ENCODE assay signal across 24 cellular contexts in genomic region chr14:51726166-51726899, GRCh38.
DNase-seq lines count a peak whose midpoint lies in the region; ATAC-seq and TF ChIP-seq lines count a peak whose summit lies in the region.
"Had no signal": no experiment of that assay in that cellular context is flagged by ENCODE, and none has a peak within 500 bp of the region (broad histone marks: within the 10 kb centered on the region; RNA-seq: fewer than 3 reads in every experiment).

No MANE protein-coding gene starts in this region.

- H2BK120ac ChIP-seq in IMR-90 (ENCODE audit: low read depth, low read length): no peak overlapping the region

- H3K4me2 ChIP-seq in IMR-90 (ENCODE audit: low read depth, low read length): no peak overlapping the region
- H3K4me2 ChIP-seq: A549 had no signal

- in situ Hi-C loops in IMR-90 (cut with MboI; ENCODE audit: low sequenced_read_pairs): no loop called here

- peak; percentile 69 for ATAC-seq in IMR-90 (ENCODE audit: low read depth)
- no peak for ATAC-seq in GM19023 (IDR thresholded peaks at IDR 0.05; ENCODE audit: unreplicated experiment)
- ATAC-seq in activated naive CD8-positive, alpha-beta T cell treated with anti-CD3 and anti-CD28 coated beads, Interleukin-2, amount 50 U/mL, for 24 hours: no peak
- ATAC-seq in HG03354 (IDR thresholded peaks at IDR 0.05; ENCODE audit: poor library complexity, severe bottlenecking, unreplicated experiment): no peak
- ATAC-seq: A549; activated CD8-positive, alpha-beta T cell treated with anti-CD3 and anti-CD28 coated beads, Interleukin-2, amount 10 ng/mL, durations not matched to agents 7 days and 5 days; activated T-cell treated with anti-CD3 and anti-CD28 coated beads, Interleukin-2, amount 50 U/mL, for 72 hours; gastroesophageal sphincter; left ventricle myocardium superior; T-cell; upper lobe of right lung had no signal

- peaks cover 30% of the 10 kb centered on the region for H4K20me1 ChIP-seq in IMR-90 (ENCODE audit: insufficient read depth, low read length)

- H3K79me1 ChIP-seq in IMR-90 (ENCODE audit: low read depth in 1 of 2, low read length in 2 of 2): peaks cover 22 to 44% of the 10 kb centered on the region in 2 experiments

- TF ChIP-seq RAD21 in IMR-90 (IDR thresholded peaks at IDR 0.05; ENCODE audit: low read length): no peak

- POLR2A ChIA-PET in IMR-90 (lab: Charles Lee; ENCODE audit: unreplicated experiment): no interaction called here

- no TSS peak for BruUV-seq in IMR-90 (replicated peaks; lab: Mats Ljungman, UMichigan)

- H3K27ac ChIP-seq in ACC112 (ENCODE audit: low read depth, low read length): peak overlapping the region; percentile 55
- H3K27ac ChIP-seq in IMR-90 (ENCODE audit: insufficient read depth, low read length): no peak overlapping the region
- H3K27ac ChIP-seq: A549, gastroesophageal sphincter, upper lobe of right lung, VCaP had no signal

- TF ChIP-seq CTCF in IMR-90 (conservative IDR thresholded peaks at IDR 0.05; ENCODE audit: low read depth, low read length): no peak
- no peak for TF ChIP-seq CTCF in chondrocyte (IDR thresholded peaks at IDR 0.05)
- TF ChIP-seq CTCF in mesothelial cell of epicardium (IDR thresholded peaks at IDR 0.05; ENCODE audit: unreplicated experiment): no peak

- H3K4me3 ChIP-seq in ACC112 (ENCODE audit: low read depth, low read length): no peak overlapping the region
- no peak overlapping the region for H3K4me3 ChIP-seq in IMR-90 (ENCODE audit: insufficient read depth, low read depth, low read length)
- H3K4me3 ChIP-seq: A549, gastroesophageal sphincter, upper lobe of right lung had no signal

- H3K9me3 Mint-ChIP-seq in chondrocyte (ENCODE audit: low read depth) (no peaks in the 10 kb centered on the region), mesothelial cell of epicardium (no peaks in the 10 kb centered on the region)
- no peaks in the 10 kb centered on the region for H3K9me3 Mint-ChIP-seq in activated naive CD8-positive, alpha-beta T cell treated with anti-CD3 and anti-CD28 coated beads, Interleukin-2, amount 50 U/mL, for 24 hours
- H3K9me3 Mint-ChIP-seq: activated T-cell treated with anti-CD3 and anti-CD28 coated beads, Interleukin-2, amount 50 U/mL, for 72 hours; central memory CD8-positive, alpha-beta T cell; stimulated activated naive CD8-positive, alpha-beta T cell treated with anti-CD3 and anti-CD28 coated beads, Interleukin-15, Interleukin-2, amounts not matched to agents 100 ng/mL and 50 ng/mL, for 24 hours; T-cell had no signal

- no CpG with 5 or more reads among the region's 2 CpGs for WGBS in IMR-90 (ENCODE audit: extremely low coverage in 2 of 2, insufficient read length in 1 of 2), 2 experiments

- intact Hi-C loops in IMR-90 (cut with micrococcal nuclease): no loop called here

- no peak overlapping the region for H3K18ac ChIP-seq in IMR-90 (ENCODE audit: low read depth, low read length)

- no peak overlapping the region for H3K23ac ChIP-seq in IMR-90 (ENCODE audit: low read depth, low read length)

- peak overlapping the region; percentile 1; the same call in 1 of the 2 replicates for H3K4ac ChIP-seq in IMR-90 (ENCODE audit: low read depth, low read length)

- H3K27ac Mint-ChIP-seq in chondrocyte (ENCODE audit: unreplicated experiment) (peak overlapping the region; percentile 86), mesothelial cell of epicardium (peak overlapping the region; percentile 28)
- H3K27ac Mint-ChIP-seq in activated naive CD8-positive, alpha-beta T cell treated with anti-CD3 and anti-CD28 coated beads, Interleukin-2, amount 50 U/mL, for 24 hours: no peak overlapping the region
- H3K27ac Mint-ChIP-seq: activated CD8-positive, alpha-beta T cell treated with anti-CD3 and anti-CD28 coated beads, Interleukin-2, amount 10 ng/mL, durations not matched to agents 7 days and 5 days; activated T-cell treated with anti-CD3 and anti-CD28 coated beads, Interleukin-2, amount 50 U/mL, for 72 hours; CD4-positive, CD25-positive, alpha-beta regulatory T cell; stimulated activated naive CD8-positive, alpha-beta T cell treated with anti-CD3 and anti-CD28 coated beads, Interleukin-15, Interleukin-2, amounts not matched to agents 100 ng/mL and 50 ng/mL, for 24 hours had no signal

- H4K5ac ChIP-seq in IMR-90 (ENCODE audit: low read depth, low read length): no peak overlapping the region

- peak overlapping the region; percentile 43 for H2BK5ac ChIP-seq in IMR-90 (ENCODE audit: low read depth, low read length, poor library complexity, severe bottlenecking)

- peaks cover 29% of the 10 kb centered on the region for H3K4me1 ChIP-seq in ACC112 (ENCODE audit: control insufficient read depth, insufficient read depth, low read length, unreplicated experiment)
- H3K4me1 ChIP-seq in IMR-90 (ENCODE audit: control insufficient read depth, insufficient read depth, low read length): peaks cover 8% of the 10 kb centered on the region
- H3K4me1 ChIP-seq: A549, gastroesophageal sphincter, upper lobe of right lung had no signal

- H4K8ac ChIP-seq in IMR-90 (ENCODE audit: low read depth in 2 of 2, low read length in 2 of 2): peak overlapping the region in 1 of 2 experiments; percentile 10; a peak in 1 of 4 replicates

- CTCF ChIA-PET in IMR-90 (lab: Yijun Ruan, JAX): interaction anchor here (0.7 kb wide), 1 partner anchor 9 kb away, joined by 3 read pairs; no protein-coding TSS in a partner anchor

- peaks cover 19% of the 10 kb centered on the region for H3K4me1 Mint-ChIP-seq in chondrocyte (ENCODE audit: low read depth)
- H3K4me1 Mint-ChIP-seq in mesothelial cell of epicardium: peaks cover 6% of the 10 kb centered on the region
- H3K4me1 Mint-ChIP-seq in activated naive CD8-positive, alpha-beta T cell treated with anti-CD3 and anti-CD28 coated beads, Interleukin-2, amount 50 U/mL, for 24 hours: peaks cover 2% of the 10 kb centered on the region
- H3K4me1 Mint-ChIP-seq: CD4-positive, CD25-positive, alpha-beta regulatory T cell; central memory CD8-positive, alpha-beta T cell; T-cell had no signal

- H3K4me3 Mint-ChIP-seq in chondrocyte (ENCODE audit: unreplicated experiment): no peak overlapping the region
- no peak overlapping the region for H3K4me3 Mint-ChIP-seq in mesothelial cell of epicardium
- no peak overlapping the region for H3K4me3 Mint-ChIP-seq in activated naive CD8-positive, alpha-beta T cell treated with anti-CD3 and anti-CD28 coated beads, Interleukin-2, amount 50 U/mL, for 24 hours
- H3K4me3 Mint-ChIP-seq: activated CD8-positive, alpha-beta T cell treated with anti-CD3 and anti-CD28 coated beads, Interleukin-2, amount 10 ng/mL, durations not matched to agents 7 days and 5 days; activated T-cell treated with anti-CD3 and anti-CD28 coated beads, Interleukin-2, amount 50 U/mL, for 72 hours; CD4-positive, CD25-positive, alpha-beta regulatory T cell; central memory CD8-positive, alpha-beta T cell; stimulated activated naive CD8-positive, alpha-beta T cell treated with anti-CD3 and anti-CD28 coated beads, Interleukin-15, Interleukin-2, amounts not matched to agents 100 ng/mL and 50 ng/mL, for 24 hours; T-cell had no signal

- dilution Hi-C loops in IMR-90 (cut with HindIII; ENCODE audit: low sequenced_read_pairs, unreplicated experiment): no loop called here

- peaks cover 67% of the 10 kb centered on the region for H3K36me3 ChIP-seq in ACC112 (ENCODE audit: insufficient read depth, low read length)
- H3K36me3 ChIP-seq in IMR-90 (ENCODE audit: control insufficient read depth, insufficient read depth, low read length): peaks cover 44% of the 10 kb centered on the region

- H2AK9ac ChIP-seq in IMR-90 (replicated peaks; ENCODE audit: low read depth, low read length, poor library complexity): no peak overlapping the region

- DNase-seq in IMR-90 (peak; percentile 55), chondrocyte (ENCODE audit: low spot score) (no peak), mesothelial cell of epicardium (ENCODE audit: low spot score in 2 of 2, unreplicated experiment in 2 of 2) (no peak), NCI-H1694 treated with DMSO at 0.1 percent for 48 hours (lab: John Stamatoyannopoulos, UW) (no peak)
- DNase-seq in activated naive CD8-positive, alpha-beta T cell treated with anti-CD3 and anti-CD28 coated beads, Interleukin-2, amount 50 U/mL, for 24 hours: no peak
- DNase-seq: activated CD8-positive, alpha-beta T cell treated with anti-CD3 and anti-CD28 coated beads, Interleukin-2, amount 10 ng/mL, durations not matched to agents 7 days and 5 days; activated T-cell treated with anti-CD3 and anti-CD28 coated beads, Interleukin-2, amount 50 U/mL, for 72 hours; CD4-positive, CD25-positive, alpha-beta regulatory T cell; DND-41; left ventricle myocardium superior; NCI-H146; NCI-H2227 treated with DMSO at 0.1 percent for 48 hours; posterior cingulate gyrus; RPMI8226; T-cell; upper lobe of right lung had no signal

- no peaks in the 10 kb centered on the region for H3K27me3 Mint-ChIP-seq in chondrocyte (ENCODE audit: low read depth)
- no peaks in the 10 kb centered on the region for H3K27me3 Mint-ChIP-seq in mesothelial cell of epicardium (ENCODE audit: low read depth)
- peaks cover 2% of the 10 kb centered on the region for H3K27me3 Mint-ChIP-seq in activated naive CD8-positive, alpha-beta T cell treated with anti-CD3 and anti-CD28 coated beads, Interleukin-2, amount 50 U/mL, for 24 hours

- no peak overlapping the region for H3K9ac ChIP-seq in IMR-90 (ENCODE audit: low read depth, low read length)

- peaks cover 12% of the 10 kb centered on the region; the same call in 1 of the 2 replicates for H3K9me1 ChIP-seq in IMR-90 (ENCODE audit: insufficient read depth, low read length)

- H3K14ac ChIP-seq in IMR-90 (replicated peaks; ENCODE audit: low read depth, low read length): peak overlapping the region; percentile 26

- no peaks in the 10 kb centered on the region for H3K9me3 ChIP-seq in IMR-90 (ENCODE audit: control insufficient read depth, insufficient read depth, low read length)
- H3K9me3 ChIP-seq: A549, gastroesophageal sphincter, upper lobe of right lung had no signal

- H3K79me2 ChIP-seq in ACC112 (ENCODE audit: control insufficient read depth, insufficient read depth, low read length, unreplicated experiment): no peaks in the 10 kb centered on the region

- H2BK15ac ChIP-seq in IMR-90 (ENCODE audit: low read depth, low read length): no peak overlapping the region

- no peak overlapping the region for H2AFZ ChIP-seq in ACC112 (ENCODE audit: low read length, unreplicated experiment)
- no peak overlapping the region for H2AFZ ChIP-seq in IMR-90 (replicated peaks; ENCODE audit: low read length, poor library complexity)

- H2BK20ac ChIP-seq in IMR-90 (ENCODE audit: low read depth, low read length): no peak overlapping the region

- no peak for TF ChIP-seq POLR2A in IMR-90 (IDR thresholded peaks at IDR 0.05; ENCODE audit: low read depth, low read length)

- H3K27me3 ChIP-seq in ACC112 (ENCODE audit: insufficient read depth, low read length) (no peaks in the 10 kb centered on the region), IMR-90 (ENCODE audit: control insufficient read depth, insufficient read depth, low read length) (no peaks in the 10 kb centered on the region)
- H3K27me3 ChIP-seq: gastroesophageal sphincter, upper lobe of right lung had no signal

- H3K56ac ChIP-seq in IMR-90 (ENCODE audit: extremely low read depth, insufficient read depth, low read length): peak overlapping the region; percentile 40; the same call in 1 of the 2 replicates

- no peak overlapping the region for H4K91ac ChIP-seq in IMR-90 (ENCODE audit: insufficient read depth, low read depth, low read length)

- H3K36me3 Mint-ChIP-seq in chondrocyte (ENCODE audit: low read depth) (peaks cover 51% of the 10 kb centered on the region), mesothelial cell of epicardium (peaks cover 38% of the 10 kb centered on the region)
- no peaks in the 10 kb centered on the region for H3K36me3 Mint-ChIP-seq in activated naive CD8-positive, alpha-beta T cell treated with anti-CD3 and anti-CD28 coated beads, Interleukin-2, amount 50 U/mL, for 24 hours (ENCODE audit: low read depth)
- H3K36me3 Mint-ChIP-seq: CD4-positive, CD25-positive, alpha-beta regulatory T cell; T-cell had no signal

- H2AK5ac ChIP-seq in IMR-90 (ENCODE audit: low read depth, low read length): peak overlapping the region; percentile 10; the same call in 1 of the 2 replicates
